In genomic region chr21:31780944-31781343, GRCh38 we compare ENCODE assay signal across 11 cellular contexts. TPM values are rescaled to one million over a fixed set of nuclear protein-coding genes. Genes with fewer than 3 reads are reported as not detected.
DNase-seq lines count a peak whose midpoint lies in the region; ATAC-seq and TF ChIP-seq lines count a peak whose summit lies in the region.
"Had no signal": no experiment of that assay in that cellular context is flagged by ENCODE, and none has a peak within 500 bp of the region (broad histone marks: within the 10 kb centered on the region; RNA-seq: fewer than 3 reads in every experiment).

No MANE protein-coding gene starts in this region.

- DNase-seq in DMS153 treated with DMSO at 0.1 percent for 48 hours (lab: John Stamatoyannopoulos, UW; ENCODE audit: unreplicated experiment) (peak; percentile 42), LoVo (ENCODE audit: low spot score) (peak; percentile 31), PC-3 (peak; percentile 72), left colon (no peak), C1 segment of cervical spinal cord (lab: John Stamatoyannopoulos, UW) (no peak)
- DNase-seq in stimulated activated CD4-positive, alpha-beta T cell treated with anti-CD3 and anti-CD28 coated beads, Interleukin-4, amount 100 ng/mL, for 4 hours = no peak
- DNase-seq: activated naive CD4-positive, alpha-beta T cell treated with anti-CD3 and anti-CD28 coated beads for 36 hours; stimulated activated naive CD4-positive, alpha-beta T cell treated with Interleukin-2 at 50 U/mL for 16 hours had no signal

- no peaks in the 10 kb centered on the region for H3K36me3 ChIP-seq in PC-3 (ENCODE audit: low read depth, low read length)

- CTCF ChIA-PET in PC-3 (lab: Charles Lee) = interaction anchor here (0.6 to 1.9 kb wide), 4 partner anchors 8 to 479 kb away, joined by 3 to 8 read pairs (median 6); no protein-coding TSS in a partner anchor

- H3K9me2 ChIP-seq in PC-3 (replicated peaks; ENCODE audit: low read length) = no peaks in the 10 kb centered on the region

- ATAC-seq in PC-3 = peak; percentile 88
- ATAC-seq in left colon = peak; percentile 59
- ATAC-seq in GM21786 (IDR thresholded peaks at IDR 0.05; ENCODE audit: unreplicated experiment) = no peak
- ATAC-seq in GM18868 (IDR thresholded peaks at IDR 0.05; ENCODE audit: unreplicated experiment) = no peak

- POLR2A ChIA-PET in PC-3 (lab: Charles Lee; ENCODE audit: unreplicated experiment) = interaction anchor here (0.6 kb wide), 1 partner anchor 477 kb away, joined by 3 read pairs; no protein-coding TSS in a partner anchor

- no peak overlapping the region for H3K9ac ChIP-seq in PC-3 (ENCODE audit: low read length)

- H3K4me3 ChIP-seq in PC-3 (ENCODE audit: low read length) = no peak overlapping the region
- H3K4me3 ChIP-seq: skin epidermis had no signal

- H3K4me2 ChIP-seq in PC-3 (ENCODE audit: low read length) = no peak overlapping the region

- TF ChIP-seq CTCF in PC-3 (conservative IDR thresholded peaks at IDR 0.05; ENCODE audit: low read depth, low read length) = peak; percentile 75

- H2AFZ ChIP-seq in PC-3 (ENCODE audit: low read length) = no peak overlapping the region

- H3F3A ChIP-seq in PC-3 (ENCODE audit: low read length, unreplicated experiment) = no peaks in the 10 kb centered on the region

- no peaks in the 10 kb centered on the region for H3K27me3 ChIP-seq in PC-3 (ENCODE audit: low read length)

- no peaks in the 10 kb centered on the region for H3K9me3 ChIP-seq in PC-3 (ENCODE audit: low read length)

- no peaks in the 10 kb centered on the region for H4K20me1 ChIP-seq in PC-3 (ENCODE audit: low read length)

- BruUV-seq in PC-3 (replicated peaks; lab: Mats Ljungman, UMichigan) = no TSS peak

- intact Hi-C loops in PC-3 (cut with micrococcal nuclease) (loop anchor here (1.0 to 10.0 kb wide), 2 partner anchors 477 to 824 kb away; no protein-coding TSS in a partner anchor), left colon (cut with DNase I, micrococcal nuclease) (no loop called here)

- no peaks in the 10 kb centered on the region for H3K4me1 ChIP-seq in PC-3 (ENCODE audit: insufficient read depth, low read length)

- H3K79me2 ChIP-seq in PC-3 (ENCODE audit: low read length) = no peaks in the 10 kb centered on the region

- no peak overlapping the region for H3K27ac ChIP-seq in PC-3 (ENCODE audit: low read length)
- H3K27ac ChIP-seq: skin epidermis had no signal

RNA-seq across cellular contexts. Expression of gene SCAF4, which starts 49.0 kb away (rescaled TPM):
- total RNA-seq in PC-3 (2014; rRNA removed) = 11.2 and 18.2 TPM in 2 replicates
- 10 to 100 TPM; 33.3 to 34.2 TPM for total RNA-seq in left colon

Comparison
In these comparisons a context has a peak if more than half of its experiments do, and no peak if none do; other contexts are left out.
1. DNase-seq: peak in DMS153 treated with DMSO at 0.1 percent for 48 hours (single experiment), LoVo (single experiment) and PC-3 (single experiment); none in left colon (0 of 2), C1 segment of cervical spinal cord (0 of 14) and stimulated activated CD4-positive, alpha-beta T cell treated with anti-CD3 and anti-CD28 coated beads, Interleukin-4, amount 100 ng/mL, for 4 hours (0 of 2).
2. ATAC-seq: peak in PC-3 (single experiment) and left colon (single experiment); none in GM21786 (single experiment) and GM18868 (single experiment).